In the genomic region with DNA sequence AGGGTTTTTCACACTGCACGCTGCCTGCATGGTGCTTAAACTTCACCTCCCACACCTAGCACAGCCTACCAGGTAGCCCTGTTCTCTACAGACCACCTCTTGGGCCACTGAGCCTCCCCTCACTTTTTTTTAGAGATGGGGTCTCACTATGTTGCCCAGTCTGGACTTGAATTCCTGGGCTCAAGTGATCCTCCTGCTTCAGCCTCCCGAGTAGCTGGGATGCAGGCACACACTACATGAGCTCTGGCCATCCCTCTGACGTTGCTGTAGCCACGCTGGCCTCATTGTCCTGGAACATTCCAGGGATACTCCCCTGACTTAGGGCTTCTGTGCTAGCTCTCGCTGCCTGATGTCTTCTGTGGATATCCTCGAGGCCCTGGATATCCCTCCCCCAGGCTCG, we compare ENCODE assay signal across 1 cellular context.
TF ChIP-seq lines count a peak whose summit lies in the region.

No MANE protein-coding gene starts in this region.

TF ChIP-seq in WTC11, 78 proteins besides CTCF, POLR2A, EP300 and RAD21 (continued from another document):
- TF ChIP-seq, protein P1, sequence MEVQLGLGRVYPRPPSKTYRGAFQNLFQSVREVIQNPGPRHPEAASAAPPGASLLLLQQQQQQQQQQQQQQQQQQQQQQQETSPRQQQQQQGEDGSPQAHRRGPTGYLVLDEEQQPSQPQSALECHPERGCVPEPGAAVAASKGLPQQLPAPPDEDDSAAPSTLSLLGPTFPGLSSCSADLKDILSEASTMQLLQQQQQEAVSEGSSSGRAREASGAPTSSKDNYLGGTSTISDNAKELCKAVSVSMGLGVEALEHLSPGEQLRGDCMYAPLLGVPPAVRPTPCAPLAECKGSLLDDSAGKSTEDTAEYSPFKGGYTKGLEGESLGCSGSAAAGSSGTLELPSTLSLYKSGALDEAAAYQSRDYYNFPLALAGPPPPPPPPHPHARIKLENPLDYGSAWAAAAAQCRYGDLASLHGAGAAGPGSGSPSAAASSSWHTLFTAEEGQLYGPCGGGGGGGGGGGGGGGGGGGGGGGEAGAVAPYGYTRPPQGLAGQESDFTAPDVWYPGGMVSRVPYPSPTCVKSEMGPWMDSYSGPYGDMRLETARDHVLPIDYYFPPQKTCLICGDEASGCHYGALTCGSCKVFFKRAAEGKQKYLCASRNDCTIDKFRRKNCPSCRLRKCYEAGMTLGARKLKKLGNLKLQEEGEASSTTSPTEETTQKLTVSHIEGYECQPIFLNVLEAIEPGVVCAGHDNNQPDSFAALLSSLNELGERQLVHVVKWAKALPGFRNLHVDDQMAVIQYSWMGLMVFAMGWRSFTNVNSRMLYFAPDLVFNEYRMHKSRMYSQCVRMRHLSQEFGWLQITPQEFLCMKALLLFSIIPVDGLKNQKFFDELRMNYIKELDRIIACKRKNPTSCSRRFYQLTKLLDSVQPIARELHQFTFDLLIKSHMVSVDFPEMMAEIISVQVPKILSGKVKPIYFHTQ (CRISPR knock-in tag; IDR thresholded peaks at IDR 0.05), result no peak
- 0 out of 2 replicates have a peak, but pooled peaks have one; percentile 29 for TF ChIP-seq ZNF121 (CRISPR knock-in tag; IDR thresholded peaks at IDR 0.05)
- TF ChIP-seq, protein P2, sequence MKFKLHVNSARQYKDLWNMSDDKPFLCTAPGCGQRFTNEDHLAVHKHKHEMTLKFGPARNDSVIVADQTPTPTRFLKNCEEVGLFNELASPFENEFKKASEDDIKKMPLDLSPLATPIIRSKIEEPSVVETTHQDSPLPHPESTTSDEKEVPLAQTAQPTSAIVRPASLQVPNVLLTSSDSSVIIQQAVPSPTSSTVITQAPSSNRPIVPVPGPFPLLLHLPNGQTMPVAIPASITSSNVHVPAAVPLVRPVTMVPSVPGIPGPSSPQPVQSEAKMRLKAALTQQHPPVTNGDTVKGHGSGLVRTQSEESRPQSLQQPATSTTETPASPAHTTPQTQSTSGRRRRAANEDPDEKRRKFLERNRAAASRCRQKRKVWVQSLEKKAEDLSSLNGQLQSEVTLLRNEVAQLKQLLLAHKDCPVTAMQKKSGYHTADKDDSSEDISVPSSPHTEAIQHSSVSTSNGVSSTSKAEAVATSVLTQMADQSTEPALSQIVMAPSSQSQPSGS (CRISPR knock-in tag; IDR thresholded peaks at IDR 0.05; ENCODE audit: borderline replicate concordance, low read depth), result no peak
- TF ChIP-seq, protein P3, sequence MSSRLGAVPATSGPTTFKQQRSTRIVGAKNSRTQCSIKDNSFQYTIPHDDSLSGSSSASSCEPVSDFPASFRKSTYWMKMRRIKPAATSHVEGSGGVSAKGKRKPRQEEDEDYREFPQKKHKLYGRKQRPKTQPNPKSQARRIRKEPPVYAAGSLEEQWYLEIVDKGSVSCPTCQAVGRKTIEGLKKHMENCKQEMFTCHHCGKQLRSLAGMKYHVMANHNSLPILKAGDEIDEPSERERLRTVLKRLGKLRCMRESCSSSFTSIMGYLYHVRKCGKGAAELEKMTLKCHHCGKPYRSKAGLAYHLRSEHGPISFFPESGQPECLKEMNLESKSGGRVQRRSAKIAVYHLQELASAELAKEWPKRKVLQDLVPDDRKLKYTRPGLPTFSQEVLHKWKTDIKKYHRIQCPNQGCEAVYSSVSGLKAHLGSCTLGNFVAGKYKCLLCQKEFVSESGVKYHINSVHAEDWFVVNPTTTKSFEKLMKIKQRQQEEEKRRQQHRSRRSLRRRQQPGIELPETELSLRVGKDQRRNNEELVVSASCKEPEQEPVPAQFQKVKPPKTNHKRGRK (CRISPR knock-in tag; IDR thresholded peaks at IDR 0.05; ENCODE audit: borderline replicate concordance), result no peak
- TF ChIP-seq FOXP1 (CRISPR knock-in tag; IDR thresholded peaks at IDR 0.05; ENCODE audit: borderline replicate concordance), result no peak
